ENCODE assay signal across 8 cellular contexts in genomic region chr1:41322835-41323234, GRCh38. TPM values are rescaled to one million over a fixed set of nuclear protein-coding genes. Genes with fewer than 3 reads are reported as not detected.
DNase-seq lines count a peak whose midpoint lies in the region; ATAC-seq and TF ChIP-seq lines count a peak whose summit lies in the region.

No MANE protein-coding gene starts in this region.

- DNase-seq in AG04450 (ENCODE audit: low read depth, low spot score) (no peak), NCI-H69 (lab: John Stamatoyannopoulos, UW) (peak; percentile 63), right cardiac atrium (peak in 2 of 3 donors; percentile 58 to 72), sciatic nerve (ENCODE audit: low spot score) (no peak)
- DNase-seq in activated naive CD4-positive, alpha-beta T cell treated with anti-CD3 and anti-CD28 coated beads for 36 hours = peak; percentile 52
- peak; percentile 34 for DNase-seq in stimulated activated CD4-positive, alpha-beta T cell treated with anti-CD3 and anti-CD28 coated beads, Interleukin-1b, Interleukin-23, amount 100 ng/mL, for 48 hours

- intact Hi-C loops in activated naive CD4-positive, alpha-beta T cell treated with anti-CD3 and anti-CD28 coated beads for 36 hours (cut with micrococcal nuclease) = loop anchor here (1.0 to 5.0 kb wide), 2 partner anchors 94 to 109 kb away; no protein-coding TSS in a partner anchor
- intact Hi-C loops in right cardiac atrium (cut with DNase I) = loop anchor here (5.0 to 10.0 kb wide), 2 partner anchors 92 to 94 kb away; no protein-coding TSS in a partner anchor
- intact Hi-C loops in sciatic nerve (cut with DNase I) = no loop called here

- H3K27ac Mint-ChIP-seq in activated naive CD4-positive, alpha-beta T cell treated with anti-CD3 and anti-CD28 coated beads for 36 hours = no peak overlapping the region

- ATAC-seq in right cardiac atrium = peak; percentile 58
- ATAC-seq in HG03521 (IDR thresholded peaks at IDR 0.05; ENCODE audit: unreplicated experiment) = no peak
- no peak for ATAC-seq in sciatic nerve

- peaks cover 3% of the 10 kb centered on the region for H3K4me1 ChIP-seq in right cardiac atrium (ENCODE audit: control insufficient read depth, insufficient read depth, low read length)

- POLR2A ChIA-PET in AG04450 (lab: Yijun Ruan, JAX) = no interaction called here

- peak; percentile 43 for TF ChIP-seq CTCF in AG04450 (IDR thresholded peaks at IDR 0.05; ENCODE audit: low read depth, low read length)
- TF ChIP-seq CTCF in GM12875 (IDR thresholded peaks at IDR 0.05; ENCODE audit: borderline replicate concordance, insufficient read depth, low read depth, low read length) = peak; percentile 67

- no peak overlapping the region for H3K4me3 ChIP-seq in AG04450 (ENCODE audit: low read depth, low read length)
- no peak overlapping the region for H3K4me3 ChIP-seq in GM12875 (ENCODE audit: low read depth, low read length)
- no peak overlapping the region for H3K4me3 ChIP-seq in right cardiac atrium (ENCODE audit: low read length)

- no peak overlapping the region for H3K4me3 Mint-ChIP-seq in activated naive CD4-positive, alpha-beta T cell treated with anti-CD3 and anti-CD28 coated beads for 36 hours

- H3K9me3 Mint-ChIP-seq in activated naive CD4-positive, alpha-beta T cell treated with anti-CD3 and anti-CD28 coated beads for 36 hours = no peaks in the 10 kb centered on the region

- H3K27me3 ChIP-seq in AG04450 (ENCODE audit: control insufficient read depth, insufficient read depth, low read length) (peaks cover 14% of the 10 kb centered on the region), right cardiac atrium (ENCODE audit: control insufficient read depth, insufficient read depth) (no peaks in the 10 kb centered on the region)

- H3K9me3 ChIP-seq in AG04450 (ENCODE audit: control insufficient read depth, insufficient read depth, low read length) (no peaks in the 10 kb centered on the region), right cardiac atrium (ENCODE audit: control insufficient read depth, low read length) (no peaks in the 10 kb centered on the region)

- H3K27ac ChIP-seq in AG04450 (ENCODE audit: low read depth, low read length) (no peak overlapping the region), right cardiac atrium (ENCODE audit: low read length) (no peak overlapping the region)

- no peaks in the 10 kb centered on the region for H3K4me1 Mint-ChIP-seq in activated naive CD4-positive, alpha-beta T cell treated with anti-CD3 and anti-CD28 coated beads for 36 hours (ENCODE audit: low read depth)

- H3K36me3 Mint-ChIP-seq in activated naive CD4-positive, alpha-beta T cell treated with anti-CD3 and anti-CD28 coated beads for 36 hours (ENCODE audit: low read depth) = no peaks in the 10 kb centered on the region

- CTCF ChIA-PET in AG04450 (lab: Charles Lee) = interaction anchor here (0.8 to 3.5 kb wide), 4 partner anchors 37 to 110 kb away, joined by 3 to 18 read pairs (median 8); no protein-coding TSS in a partner anchor
- CTCF ChIA-PET in activated naive CD4-positive, alpha-beta T cell treated with anti-CD3 and anti-CD28 coated beads for 36 hours (lab: Charles Lee) = interaction anchor here (0.5 to 3.4 kb wide), 10 partner anchors 11 to 109 kb away, joined by 3 to 17 read pairs (median 3); no protein-coding TSS in a partner anchor

- H3K27me3 Mint-ChIP-seq in activated naive CD4-positive, alpha-beta T cell treated with anti-CD3 and anti-CD28 coated beads for 36 hours (ENCODE audit: low read depth) = peaks cover 2% of the 10 kb centered on the region

- WGBS in right cardiac atrium = 73% methylated on average over 7 of the region's 7 CpGs

RNA-seq across cellular contexts. Expression of gene FOXO6, which starts 38.4 kb away (rescaled TPM):
- polyA plus RNA-seq in AG04450 (2011; rRNA removed) = not detected in 2 replicates
- not detected in 2 replicates for polyA minus RNA-seq in AG04450 (2011; rRNA and poly(A)+ RNA removed)
- total RNA-seq in activated naive CD4-positive, alpha-beta T cell treated with anti-CD3 and anti-CD28 coated beads for 36 hours = under 1 TPM in 1 of 2 experiments, not detected in 1; 0.15 TPM
- total RNA-seq in right cardiac atrium = 1 to 10 TPM; 1.9 to 7.0 (median 5.3) TPM
- polyA plus RNA-seq in right cardiac atrium = 1.1 TPM
- 1.7 TPM for total RNA-seq in sciatic nerve

Comparison
In these comparisons a context has a peak if more than half of its experiments do, and no peak if none do; other contexts are left out.
1. DNase-seq: peak in NCI-H69 (single experiment), activated naive CD4-positive, alpha-beta T cell treated with anti-CD3 and anti-CD28 coated beads for 36 hours (single experiment), right cardiac atrium (2 of 3) and stimulated activated CD4-positive, alpha-beta T cell treated with anti-CD3 and anti-CD28 coated beads, Interleukin-1b, Interleukin-23, amount 100 ng/mL, for 48 hours (single experiment); none in AG04450 (single experiment) and sciatic nerve (single experiment).
2. ATAC-seq: peak in right cardiac atrium (2 of 2); none in HG03521 (single experiment) and sciatic nerve (single experiment).